1 cellular context compared by ENCODE assay signal in genomic region chr1:111131693-111132092, GRCh38.
TF ChIP-seq lines count a peak whose summit lies in the region.

No MANE protein-coding gene starts in this region.

TF ChIP-seq in K562, 482 proteins besides CTCF, POLR2A, EP300 and RAD21:
- TF ChIP-seq ZNF3 (CRISPR knock-in tag; IDR thresholded peaks at IDR 0.05) = no peak
- peak; percentile 62 for TF ChIP-seq CEBPB (tag; IDR thresholded peaks at IDR 0.05)
- TF ChIP-seq PRDM10 (IDR thresholded peaks at IDR 0.05; ENCODE audit: partially characterized antibody) = no peak
- no peak for TF ChIP-seq NFYB (IDR thresholded peaks at IDR 0.05; ENCODE audit: extremely low read depth, insufficient read length)
- no peak for TF ChIP-seq IRF9 (tag; IDR thresholded peaks at IDR 0.05)
